1 cellular context compared by ENCODE assay signal in genomic region chr4:56301181-56302076, GRCh38.
TF ChIP-seq lines count a peak whose summit lies in the region.

No MANE protein-coding gene starts in this region.

TF ChIP-seq in HepG2, 621 proteins besides CTCF, POLR2A, EP300 and RAD21 (continued from another document):
- TF ChIP-seq, protein P1, sequence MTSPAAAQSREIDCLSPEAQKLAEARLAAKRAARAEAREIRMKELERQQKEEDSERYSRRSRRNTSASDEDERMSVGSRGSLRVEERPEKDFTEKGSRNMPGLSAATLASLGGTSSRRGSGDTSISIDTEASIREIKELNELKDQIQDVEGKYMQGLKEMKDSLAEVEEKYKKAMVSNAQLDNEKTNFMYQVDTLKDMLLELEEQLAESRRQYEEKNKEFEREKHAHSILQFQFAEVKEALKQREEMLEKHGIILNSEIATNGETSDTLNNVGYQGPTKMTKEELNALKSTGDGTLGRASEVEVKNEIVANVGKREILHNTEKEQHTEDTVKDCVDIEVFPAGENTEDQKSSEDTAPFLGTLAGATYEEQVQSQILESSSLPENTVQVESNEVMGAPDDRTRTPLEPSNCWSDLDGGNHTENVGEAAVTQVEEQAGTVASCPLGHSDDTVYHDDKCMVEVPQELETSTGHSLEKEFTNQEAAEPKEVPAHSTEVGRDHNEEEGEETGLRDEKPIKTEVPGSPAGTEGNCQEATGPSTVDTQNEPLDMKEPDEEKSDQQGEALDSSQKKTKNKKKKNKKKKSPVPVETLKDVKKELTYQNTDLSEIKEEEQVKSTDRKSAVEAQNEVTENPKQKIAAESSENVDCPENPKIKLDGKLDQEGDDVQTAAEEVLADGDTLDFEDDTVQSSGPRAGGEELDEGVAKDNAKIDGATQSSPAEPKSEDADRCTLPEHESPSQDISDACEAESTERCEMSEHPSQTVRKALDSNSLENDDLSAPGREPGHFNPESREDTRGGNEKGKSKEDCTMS (CRISPR knock-in tag; conservative IDR thresholded peaks at IDR 0.05), result no peak
- TF ChIP-seq TEAD3 (CRISPR knock-in tag; optimal IDR thresholded peaks at IDR 0.05; ENCODE audit: borderline replicate concordance) (peak; percentile 39), POLR2G (IDR thresholded peaks at IDR 0.05; ENCODE audit: low read depth, low read length) (no peak), ZNF484 (CRISPR knock-in tag; IDR thresholded peaks at IDR 0.05; ENCODE audit: borderline replicate concordance, low read depth) (no peak), HMGXB4 (CRISPR knock-in tag; IDR thresholded peaks at IDR 0.05; ENCODE audit: borderline replicate concordance in 1 of 2, low read depth in 1 of 2) (peak in 1 of 2 experiments; percentile 50; a peak in 1 of 4 replicates), MIXL1 (CRISPR knock-in tag; IDR thresholded peaks at IDR 0.05) (no peak)
